ENCODE assay signal across 7 cellular contexts in genomic region chr1:73953186-73953585, GRCh38.
"Had no signal": no experiment of that assay in that cellular context is flagged by ENCODE, and none has a peak within 500 bp of the region (broad histone marks: within the 10 kb centered on the region; RNA-seq: fewer than 3 reads in every experiment).

No MANE protein-coding gene starts in this region.

- DNase-seq: GM23248, GOT3, H7, HFFc6, KBM-7 had no signal

- ATAC-seq: HCT116, HepG2 had no signal
